Comparison of ENCODE assay signal across 9 cellular contexts in genomic region chr17:39939588-39940419, GRCh38. TPM values are rescaled to one million over a fixed set of nuclear protein-coding genes. Genes with fewer than 3 reads are reported as not detected.
DNase-seq lines count a peak whose midpoint lies in the region; ATAC-seq and TF ChIP-seq lines count a peak whose summit lies in the region.
"Had no signal": no experiment of that assay in that cellular context is flagged by ENCODE, and none has a peak within 500 bp of the region (broad histone marks: within the 10 kb centered on the region; RNA-seq: fewer than 3 reads in every experiment).

No MANE protein-coding gene starts in this region.

- no peaks in the 10 kb centered on the region for H3K36me3 ChIP-seq in effector memory CD4-positive, alpha-beta T cell (ENCODE audit: control insufficient read depth, insufficient read depth, low read length)

- H3K27me3 ChIP-seq in effector memory CD4-positive, alpha-beta T cell (replicated peaks; ENCODE audit: control insufficient read depth, insufficient read depth, low read length, poor library complexity, severe bottlenecking): no peaks in the 10 kb centered on the region

- TF ChIP-seq CTCF in osteocyte (IDR thresholded peaks at IDR 0.05): peak; percentile 57

- H3K27me3 Mint-ChIP-seq in osteocyte (ENCODE audit: unreplicated experiment): no peaks in the 10 kb centered on the region

- no peaks in the 10 kb centered on the region for H3K36me3 Mint-ChIP-seq in osteocyte (ENCODE audit: unreplicated experiment)

- H3K4me3 Mint-ChIP-seq in osteocyte (ENCODE audit: unreplicated experiment): no peak overlapping the region

- peak; percentile 76 for ATAC-seq in HG02852 (IDR thresholded peaks at IDR 0.05; ENCODE audit: unreplicated experiment)

- no peak overlapping the region for H3K27ac ChIP-seq in effector memory CD4-positive, alpha-beta T cell (ENCODE audit: insufficient read depth, low read length, poor library complexity, severe bottlenecking)

- DNase-seq in activated CD4-positive, alpha-beta T cell treated with anti-CD3 and anti-CD28 coated beads for 48 hours: peak; percentile 68
- DNase-seq in activated CD4-positive, alpha-beta T cell treated with anti-CD3 and anti-CD28 coated beads, Interleukin-2, amount 50 U/mL, for 1 hour: no peak
- peak; percentile 73 for DNase-seq in SK-N-DZ (ENCODE audit: low spot score)
- peak; percentile 15 to 27 (median 19) for DNase-seq in effector memory CD4-positive, alpha-beta T cell
- no peak for DNase-seq in osteocyte (ENCODE audit: extremely low spot score, unreplicated experiment)
- DNase-seq in NCI-H446 treated with DMSO at 0.1 percent for 48 hours (lab: John Stamatoyannopoulos, UW): no peak
- no peak for DNase-seq in COLO668 (lab: John Stamatoyannopoulos, UW; ENCODE audit: unreplicated experiment)

- peaks cover 3% of the 10 kb centered on the region for H3K4me1 ChIP-seq in effector memory CD4-positive, alpha-beta T cell (ENCODE audit: control insufficient read depth, insufficient read depth, low read length, poor library complexity, severe bottlenecking)

- H3K4me3 ChIP-seq in effector memory CD4-positive, alpha-beta T cell (ENCODE audit: insufficient read depth, low read depth, low read length, poor library complexity, severe bottlenecking): no peak overlapping the region

- peaks cover 6% of the 10 kb centered on the region for H3K4me1 Mint-ChIP-seq in osteocyte (ENCODE audit: unreplicated experiment)

- H3K9me3 Mint-ChIP-seq in osteocyte (ENCODE audit: unreplicated experiment): no peaks in the 10 kb centered on the region

- H3K27ac Mint-ChIP-seq in osteocyte (ENCODE audit: unreplicated experiment): no peak overlapping the region

- H3K9me3 ChIP-seq in effector memory CD4-positive, alpha-beta T cell (ENCODE audit: control insufficient read depth, low read length): no peaks in the 10 kb centered on the region

RNA-seq across cellular contexts. Expression of gene LRRC3C, which starts 12.3 kb away (rescaled TPM):
- polyA plus RNA-seq in SK-N-DZ (2014; cell fraction: cytosol; rRNA removed): not detected in 2 replicates
- polyA plus RNA-seq in SK-N-DZ (2014; cell fraction: nucleus; rRNA removed): not detected in 2 replicates
- total RNA-seq in osteocyte: not detected in 2 replicates
- total RNA-seq: dermis microvascular lymphatic vessel endothelial cell had no signal

RNA-seq across cellular contexts. Expression of gene ORMDL3, which starts 12.4 kb away (rescaled TPM):
- polyA plus RNA-seq in SK-N-DZ (2014; cell fraction: cytosol; rRNA removed): 23.9 and 33.0 TPM in 2 replicates
- 23.2 and 24.6 TPM in 2 replicates for polyA plus RNA-seq in SK-N-DZ (2014; cell fraction: nucleus; rRNA removed)
- total RNA-seq in osteocyte: 59.4 and 60.5 TPM in 2 replicates

RNA-seq across cellular contexts. Expression of gene GSDMB, which starts 21.4 kb away (rescaled TPM):
- 0.80 and 1.2 TPM in 2 replicates for polyA plus RNA-seq in SK-N-DZ (2014; cell fraction: cytosol; rRNA removed)
- polyA plus RNA-seq in SK-N-DZ (2014; cell fraction: nucleus; rRNA removed): 21.5 and 38.6 TPM in 2 replicates
- 9.6 and 10.2 TPM in 2 replicates for total RNA-seq in osteocyte

RNA-seq across cellular contexts. Expression of gene GSDMA, which starts 23.0 kb away (rescaled TPM):
- polyA plus RNA-seq in SK-N-DZ (2014; cell fraction: cytosol; rRNA removed): not detected in 2 replicates
- polyA plus RNA-seq in SK-N-DZ (2014; cell fraction: nucleus; rRNA removed): not detected in 2 replicates
- not detected in 2 replicates for total RNA-seq in osteocyte
- total RNA-seq: dermis microvascular lymphatic vessel endothelial cell had no signal

RNA-seq across cellular contexts. Expression of gene PSMD3, which starts 40.8 kb away (rescaled TPM):
- polyA plus RNA-seq in SK-N-DZ (2014; cell fraction: cytosol; rRNA removed): 214 and 237 TPM in 2 replicates
- 148 and 168 TPM in 2 replicates for polyA plus RNA-seq in SK-N-DZ (2014; cell fraction: nucleus; rRNA removed)
- 96.9 and 104 TPM in 2 replicates for total RNA-seq in osteocyte

Comparison
In these comparisons a context has a peak if more than half of its experiments do, and no peak if none do; other contexts are left out.
1. DNase-seq: peak in activated CD4-positive, alpha-beta T cell treated with anti-CD3 and anti-CD28 coated beads for 48 hours (single experiment), SK-N-DZ (single experiment) and effector memory CD4-positive, alpha-beta T cell (3 of 3); none in activated CD4-positive, alpha-beta T cell treated with anti-CD3 and anti-CD28 coated beads, Interleukin-2, amount 50 U/mL, for 1 hour (single experiment), osteocyte (single experiment), NCI-H446 treated with DMSO at 0.1 percent for 48 hours (single experiment) and COLO668 (single experiment).